In the genomic region with DNA sequence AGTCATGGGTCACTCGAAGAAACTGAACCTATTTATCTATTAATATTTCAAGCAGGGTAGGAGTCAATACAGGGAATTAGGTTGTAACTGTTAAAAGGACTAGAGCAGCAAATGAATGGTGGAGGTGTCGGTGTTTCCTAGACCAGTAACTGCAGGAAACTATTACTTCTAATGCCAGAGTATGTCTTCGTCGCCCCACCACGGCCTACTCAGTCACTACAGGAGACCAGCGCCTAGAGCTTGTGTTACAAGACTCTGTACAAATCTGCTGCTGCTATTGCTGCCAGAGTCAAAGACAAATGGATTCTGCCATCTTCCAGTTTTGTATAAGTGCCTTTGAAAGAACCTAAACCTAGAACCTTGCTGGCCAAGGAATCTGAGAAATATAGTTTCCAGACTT, we compare ENCODE assay signal across 18 cellular contexts.
"Had no signal": no experiment of that assay in that cellular context is flagged by ENCODE, and none has a peak within 500 bp of the region (broad histone marks: within the 10 kb centered on the region; RNA-seq: fewer than 3 reads in every experiment).

No MANE protein-coding gene starts in this region.

- H3K27ac ChIP-seq: body of pancreas, coronary artery, epithelial cell of prostate, pancreas, sigmoid colon, spleen, testis had no signal

- H3K9me3 Mint-ChIP-seq: immature natural killer cell had no signal

- DNase-seq: activated B cell treated with CpG ODN at 0.5 μM for 24 hours; activated CD4-positive, alpha-beta T cell treated with anti-CD3 and anti-CD28 coated beads for 48 hours; activated CD8-positive, alpha-beta memory T cell treated with anti-CD3 and anti-CD28 coated beads, Interleukin-2, amount 50 U/mL, for 48 hours; activated naive CD8-positive, alpha-beta T cell treated with anti-CD3 and anti-CD28 coated beads for 36 hours; amygdala; body of pancreas; caudate nucleus; effector memory CD8-positive, alpha-beta T cell; foreskin melanocyte; immature natural killer cell; midbrain; pancreas; sigmoid colon; spleen; stimulated activated naive CD8-positive, alpha-beta T cell treated with anti-CD3 and anti-CD28 coated beads, Interleukin-15, amount 100 ng/mL, for 72 hours; testis had no signal

- H3K4me1 ChIP-seq: body of pancreas, pancreas, spleen, testis had no signal

- H3K27me3 ChIP-seq: body of pancreas, pancreas, sigmoid colon, spleen, testis had no signal

- H3K27ac Mint-ChIP-seq: activated B cell treated with CpG ODN at 0.5 μM for 24 hours; activated naive CD8-positive, alpha-beta T cell treated with anti-CD3 and anti-CD28 coated beads for 36 hours; effector memory CD8-positive, alpha-beta T cell; immature natural killer cell; stimulated activated naive CD8-positive, alpha-beta T cell treated with anti-CD3 and anti-CD28 coated beads, Interleukin-15, amount 100 ng/mL, for 72 hours had no signal

- H3K9me3 ChIP-seq: body of pancreas, pancreas, sigmoid colon, spleen, testis had no signal

- H3K4me3 Mint-ChIP-seq: activated B cell treated with CpG ODN at 0.5 μM for 24 hours; activated naive CD8-positive, alpha-beta T cell treated with anti-CD3 and anti-CD28 coated beads for 36 hours; effector memory CD8-positive, alpha-beta T cell; immature natural killer cell; stimulated activated naive CD8-positive, alpha-beta T cell treated with anti-CD3 and anti-CD28 coated beads, Interleukin-15, amount 100 ng/mL, for 72 hours had no signal

- H3K27me3 Mint-ChIP-seq: activated B cell treated with CpG ODN at 0.5 μM for 24 hours; activated naive CD8-positive, alpha-beta T cell treated with anti-CD3 and anti-CD28 coated beads for 36 hours; effector memory CD8-positive, alpha-beta T cell; stimulated activated naive CD8-positive, alpha-beta T cell treated with anti-CD3 and anti-CD28 coated beads, Interleukin-15, amount 100 ng/mL, for 72 hours had no signal

- H3K4me3 ChIP-seq: body of pancreas, coronary artery, pancreas, sigmoid colon, spleen, testis had no signal

- H3K36me3 ChIP-seq: pancreas, sigmoid colon, spleen had no signal

- H3K36me3 Mint-ChIP-seq: immature natural killer cell had no signal

- H3K4me1 Mint-ChIP-seq: activated B cell treated with CpG ODN at 0.5 μM for 24 hours; activated naive CD8-positive, alpha-beta T cell treated with anti-CD3 and anti-CD28 coated beads for 36 hours; immature natural killer cell; stimulated activated naive CD8-positive, alpha-beta T cell treated with anti-CD3 and anti-CD28 coated beads, Interleukin-15, amount 100 ng/mL, for 72 hours had no signal

- ATAC-seq: body of pancreas; effector memory CD8-positive, alpha-beta T cell; pancreas; stimulated activated naive CD8-positive, alpha-beta T cell treated with anti-CD3 and anti-CD28 coated beads, Interleukin-15, amount 100 ng/mL, for 72 hours had no signal
